Comparison of ENCODE assay signal across 2 cellular contexts in genomic region chr1:151477066-151477465, GRCh38.
TF ChIP-seq lines count a peak whose summit lies in the region.

No MANE protein-coding gene starts in this region.

TF ChIP-seq in HEK293, 187 proteins besides CTCF, POLR2A, EP300 and RAD21 (continued from another document):
- TF ChIP-seq ZBTB11 (tag by site-specific recombination; conservative IDR thresholded peaks at IDR 0.05; ENCODE audit: low read depth): no peak
- TF ChIP-seq ZFHX2 (tag by site-specific recombination; conservative IDR thresholded peaks at IDR 0.05): no peak
TF ChIP-seq in HEK293: peak in this region for 2.

TF ChIP-seq in K562, 482 proteins besides CTCF, POLR2A, EP300 and RAD21:
- TF ChIP-seq, protein P1, sequence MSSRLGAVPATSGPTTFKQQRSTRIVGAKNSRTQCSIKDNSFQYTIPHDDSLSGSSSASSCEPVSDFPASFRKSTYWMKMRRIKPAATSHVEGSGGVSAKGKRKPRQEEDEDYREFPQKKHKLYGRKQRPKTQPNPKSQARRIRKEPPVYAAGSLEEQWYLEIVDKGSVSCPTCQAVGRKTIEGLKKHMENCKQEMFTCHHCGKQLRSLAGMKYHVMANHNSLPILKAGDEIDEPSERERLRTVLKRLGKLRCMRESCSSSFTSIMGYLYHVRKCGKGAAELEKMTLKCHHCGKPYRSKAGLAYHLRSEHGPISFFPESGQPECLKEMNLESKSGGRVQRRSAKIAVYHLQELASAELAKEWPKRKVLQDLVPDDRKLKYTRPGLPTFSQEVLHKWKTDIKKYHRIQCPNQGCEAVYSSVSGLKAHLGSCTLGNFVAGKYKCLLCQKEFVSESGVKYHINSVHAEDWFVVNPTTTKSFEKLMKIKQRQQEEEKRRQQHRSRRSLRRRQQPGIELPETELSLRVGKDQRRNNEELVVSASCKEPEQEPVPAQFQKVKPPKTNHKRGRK (tag; IDR thresholded peaks at IDR 0.05): peak; percentile 68
- TF ChIP-seq ZBTB26 (CRISPR knock-in tag; IDR thresholded peaks at IDR 0.05): no peak
- no peak for TF ChIP-seq ZNF75A (CRISPR knock-in tag; IDR thresholded peaks at IDR 0.05)
